19 cellular contexts compared by ENCODE assay signal in genomic region chr4:114673306-114673705, GRCh38.
DNase-seq lines count a peak whose midpoint lies in the region; TF ChIP-seq lines count a peak whose summit lies in the region.
"Had no signal": no experiment of that assay in that cellular context is flagged by ENCODE, and none has a peak within 500 bp of the region (broad histone marks: within the 10 kb centered on the region; RNA-seq: fewer than 3 reads in every experiment).

No MANE protein-coding gene starts in this region.

- TF ChIP-seq EP300 in SK-N-SH (IDR thresholded peaks at IDR 0.05; ENCODE audit: borderline replicate concordance in 1 of 2, low read depth in 1 of 2, low read length in 1 of 2) = no peak

- H3K4me1 ChIP-seq in OCI-LY3 (ENCODE audit: low read length) (peaks cover 18% of the 10 kb centered on the region), SK-N-SH (ENCODE audit: control insufficient read depth in 1 of 2, insufficient read depth in 2 of 2, low read depth in 1 of 2, low read length in 1 of 2) (no peaks in the 10 kb centered on the region), spleen (no peaks in the 10 kb centered on the region), uterus (no peaks in the 10 kb centered on the region)
- no peaks in the 10 kb centered on the region for H3K4me1 ChIP-seq in effector memory CD4-positive, alpha-beta T cell (ENCODE audit: control insufficient read depth, insufficient read depth, low read length, poor library complexity, severe bottlenecking)
- H3K4me1 ChIP-seq: BE2C, HAP-1 had no signal

- H3K4me3 ChIP-seq in OCI-LY3 (ENCODE audit: low read length) (no peak overlapping the region), epithelial cell of proximal tubule (ENCODE audit: low read depth, low read length) (no peak overlapping the region), SK-N-SH (ENCODE audit: low read depth in 2 of 2, low read length in 1 of 2) (no peak overlapping the region), spleen (no peak overlapping the region), uterus (no peak overlapping the region)
- no peak overlapping the region for H3K4me3 ChIP-seq in effector memory CD4-positive, alpha-beta T cell (ENCODE audit: insufficient read depth, low read depth, low read length, poor library complexity, severe bottlenecking)
- H3K4me3 ChIP-seq: GM12878, GM23248, HAP-1 had no signal

- POLR2A ChIA-PET in SK-N-SH (lab: Yijun Ruan, JAX) = no interaction called here

- H3K9ac ChIP-seq in OCI-LY3 (ENCODE audit: low read length) = no peak overlapping the region
- no peak overlapping the region for H3K9ac ChIP-seq in SK-N-SH
- H3K9ac ChIP-seq: GM23248 had no signal

- H3K27ac ChIP-seq in OCI-LY3 (ENCODE audit: low read length) (no peak overlapping the region), SK-N-SH (ENCODE audit: low read depth in 2 of 2, low read length in 1 of 2) (no peak overlapping the region), spleen (no peak overlapping the region), uterus (no peak overlapping the region)
- H3K27ac ChIP-seq in effector memory CD4-positive, alpha-beta T cell (ENCODE audit: insufficient read depth, low read length, poor library complexity, severe bottlenecking) = no peak overlapping the region
- H3K27ac ChIP-seq: GM23248 had no signal

- H3F3A ChIP-seq in SK-N-SH (replicated peaks; ENCODE audit: insufficient read depth) = no peaks in the 10 kb centered on the region

- H3K9me2 ChIP-seq in SK-N-SH = no peaks in the 10 kb centered on the region

- H3K36me3 ChIP-seq in OCI-LY3 (replicated peaks; ENCODE audit: low read depth, low read length) (peaks cover 16% of the 10 kb centered on the region), SK-N-SH (replicated peaks in 1 of 2; ENCODE audit: control insufficient read depth in 1 of 2, insufficient read depth in 2 of 2, low read length in 1 of 2) (no peaks in the 10 kb centered on the region), spleen (peaks cover 0 to 3% (median 0%) of the 10 kb centered on the region in 6 donors), uterus (no peaks in the 10 kb centered on the region)
- H3K36me3 ChIP-seq in effector memory CD4-positive, alpha-beta T cell (ENCODE audit: control insufficient read depth, insufficient read depth, low read length) = no peaks in the 10 kb centered on the region
- H3K36me3 ChIP-seq: BE2C, HAP-1 had no signal

- H3K27me3 ChIP-seq in OCI-LY3 (ENCODE audit: low read depth, low read length) (no peaks in the 10 kb centered on the region), SK-N-SH (ENCODE audit: insufficient read depth) (no peaks in the 10 kb centered on the region), spleen (replicated peaks in 1 of 7) (no peaks in the 10 kb centered on the region), uterus (no peaks in the 10 kb centered on the region)
- H3K27me3 ChIP-seq in effector memory CD4-positive, alpha-beta T cell (replicated peaks; ENCODE audit: control insufficient read depth, insufficient read depth, low read length, poor library complexity, severe bottlenecking) = no peaks in the 10 kb centered on the region

- TF ChIP-seq CTCF in OCI-LY3 (IDR thresholded peaks at IDR 0.05; ENCODE audit: low read depth, low read length) = no peak
- TF ChIP-seq CTCF in epithelial cell of proximal tubule (conservative IDR thresholded peaks at IDR 0.05; ENCODE audit: low read depth, low read length) = no peak
- no peak for TF ChIP-seq CTCF in SK-N-SH (IDR thresholded peaks at IDR 0.05)
- no peak for TF ChIP-seq CTCF in spleen (IDR thresholded peaks at IDR 0.05 in 8 of 11, conservative IDR thresholded peaks at IDR 0.05 in 3 of 11)
- no peak for TF ChIP-seq CTCF in uterus (IDR thresholded peaks at IDR 0.05)

- H4K20me1 ChIP-seq in OCI-LY3 (ENCODE audit: insufficient read depth, low read length) (no peaks in the 10 kb centered on the region), SK-N-SH (ENCODE audit: insufficient read depth) (no peaks in the 10 kb centered on the region)

- H2AFZ ChIP-seq in OCI-LY3 (ENCODE audit: low read depth, low read length) (no peak overlapping the region), SK-N-SH (ENCODE audit: low read depth) (no peak overlapping the region)
- H2AFZ ChIP-seq: GM23248 had no signal

- DNase-seq in epithelial cell of proximal tubule (ENCODE audit: low read depth) (peak; percentile 74), kidney tubule cell (ENCODE audit: low spot score) (peak; percentile 57), SK-N-SH (no peak), spleen (no peak), uterus (no peak)
- DNase-seq in effector memory CD4-positive, alpha-beta T cell = no peak
- DNase-seq: ACHN; BE2C; C1 segment of cervical spinal cord; CD4-positive, CD25-positive, alpha-beta regulatory T cell; CD8-positive, alpha-beta memory T cell; COR-L47; DMS153; DND-41; EL; GM23248 had no signal

- H3K79me2 ChIP-seq in OCI-LY3 (ENCODE audit: low read length) (no peaks in the 10 kb centered on the region), SK-N-SH (ENCODE audit: insufficient read depth) (no peaks in the 10 kb centered on the region)

- H3K9me3 ChIP-seq in OCI-LY3 (ENCODE audit: insufficient read depth, low read length) (no peaks in the 10 kb centered on the region), SK-N-SH (no peaks in the 10 kb centered on the region), spleen (no peaks in the 10 kb centered on the region), uterus (no peaks in the 10 kb centered on the region)
- H3K9me3 ChIP-seq in effector memory CD4-positive, alpha-beta T cell (ENCODE audit: control insufficient read depth, low read length) = no peaks in the 10 kb centered on the region
- H3K9me3 ChIP-seq: BE2C, HAP-1 had no signal

- TF ChIP-seq POLR2A in spleen (IDR thresholded peaks at IDR 0.05) (no peak), uterus (IDR thresholded peaks at IDR 0.05) (no peak)

- CTCF ChIA-PET in SK-N-SH (lab: Yijun Ruan, JAX) = interaction anchor here (1.3 kb wide), 1 partner anchor 1279 kb away, joined by 3 read pairs; no protein-coding TSS in a partner anchor

- intact Hi-C loops in spleen (cut with DNase I; ENCODE audit: low total_unique reads) = no loop called here
- intact Hi-C loops in uterus (cut with DNase I; ENCODE audit: low total_unique reads) = no loop called here

- 16% methylated on average over 2 of the region's 2 CpGs for WGBS in SK-N-SH (ENCODE audit: low lambda C conversion rate)
- WGBS in spleen, 5 donors = 90 to 98% (median 94%) methylated on average over 2 of the region's 2 CpGs

- H3K4me2 ChIP-seq in OCI-LY3 (ENCODE audit: low read length) = peak overlapping the region; percentile 41
- H3K4me2 ChIP-seq in SK-N-SH = no peak overlapping the region

- no peak for TF ChIP-seq RAD21 in SK-N-SH (IDR thresholded peaks at IDR 0.05; ENCODE audit: low read length)

TF ChIP-seq in SK-N-SH, 30 proteins besides CTCF, POLR2A, EP300 and RAD21:
- TF ChIP-seq FOSL2 (IDR thresholded peaks at IDR 0.05; ENCODE audit: borderline replicate concordance, low read depth) (no peak), JUND (IDR thresholded peaks at IDR 0.05) (no peak), ZBTB33 (IDR thresholded peaks at IDR 0.05; ENCODE audit: borderline replicate concordance, low read depth) (no peak), TCF12 (IDR thresholded peaks at IDR 0.05) (no peak), GATA2 (CRISPR knock-in tag; IDR thresholded peaks at IDR 0.05) (no peak), YY1 (IDR thresholded peaks at IDR 0.05; ENCODE audit: low read depth) (no peak), TEAD4 (IDR thresholded peaks at IDR 0.05; ENCODE audit: borderline replicate concordance, insufficient read depth) (no peak), NFIC (IDR thresholded peaks at IDR 0.05; ENCODE audit: borderline replicate concordance) (no peak), RFX5 (IDR thresholded peaks at IDR 0.05; ENCODE audit: low read length) (no peak), FOXM1 (IDR thresholded peaks at IDR 0.05; ENCODE audit: low read depth) (no peak), SMC3 (IDR thresholded peaks at IDR 0.05; ENCODE audit: low read depth, low read length) (no peak), PBX3 (IDR thresholded peaks at IDR 0.05) (no peak), MEF2A (IDR thresholded peaks at IDR 0.05; ENCODE audit: borderline replicate concordance, low read depth) (no peak), CHD2 (IDR thresholded peaks at IDR 0.05; ENCODE audit: low read length, partially characterized antibody) (no peak)
- TF ChIP-seq, protein P1, sequence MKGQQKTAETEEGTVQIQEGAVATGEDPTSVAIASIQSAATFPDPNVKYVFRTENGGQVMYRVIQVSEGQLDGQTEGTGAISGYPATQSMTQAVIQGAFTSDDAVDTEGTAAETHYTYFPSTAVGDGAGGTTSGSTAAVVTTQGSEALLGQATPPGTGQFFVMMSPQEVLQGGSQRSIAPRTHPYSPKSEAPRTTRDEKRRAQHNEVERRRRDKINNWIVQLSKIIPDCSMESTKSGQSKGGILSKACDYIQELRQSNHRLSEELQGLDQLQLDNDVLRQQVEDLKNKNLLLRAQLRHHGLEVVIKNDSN (IDR thresholded peaks at IDR 0.05; ENCODE audit: borderline replicate concordance, low read depth) = no peak

Comparison
In these comparisons a context has a peak if more than half of its experiments do, and no peak if none do; other contexts are left out.
1. DNase-seq: peak in epithelial cell of proximal tubule (single experiment) and kidney tubule cell (single experiment); none in SK-N-SH (single experiment), effector memory CD4-positive, alpha-beta T cell (0 of 3), spleen (single experiment) and uterus (0 of 2).